In the genomic region with DNA sequence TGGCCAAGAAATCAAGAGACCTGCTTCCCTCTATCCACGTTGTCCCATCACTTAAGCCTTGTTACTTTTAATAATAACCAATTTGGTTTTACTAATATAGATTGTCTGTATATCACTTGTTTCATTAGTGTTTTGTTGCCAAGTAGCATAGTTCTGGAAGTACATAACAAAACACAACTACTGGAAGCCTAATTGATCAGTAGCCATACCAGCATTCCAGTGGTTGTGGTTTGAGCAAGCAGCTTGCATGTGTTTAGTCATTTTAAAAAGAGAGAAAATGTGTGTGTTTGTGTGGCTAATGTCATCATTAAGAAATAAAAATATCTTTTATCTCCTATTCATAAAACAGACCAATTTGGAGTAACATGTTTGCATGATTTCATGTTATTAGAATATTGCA, we compare ENCODE assay signal across 20 cellular contexts.
DNase-seq lines count a peak whose midpoint lies in the region; ATAC-seq lines count a peak whose summit lies in the region.
"Had no signal": no experiment of that assay in that cellular context is flagged by ENCODE, and none has a peak within 500 bp of the region (broad histone marks: within the 10 kb centered on the region; RNA-seq: fewer than 3 reads in every experiment).

No MANE protein-coding gene starts in this region.

- ATAC-seq in activated CD8-positive, alpha-beta T cell treated with anti-CD3 and anti-CD28 coated beads, Interleukin-2, amount 10 ng/mL, durations not matched to agents 7 days and 5 days = no peak
- ATAC-seq: activated T-helper 17 cell treated with anti-CD3 and anti-CD28 coated beads, Interleukin-2, amount 50 U/mL, for 72 hours; gastrocnemius medialis; stimulated activated memory B cell treated with anti-CD40 and anti-IgM and Interleukin-4, amounts not matched to agents 10 μg/mL and 1 μg/mL and 100 μg/mL, for 72 hours; upper lobe of right lung had no signal

- DNase-seq in ELR (ENCODE audit: low read depth) (peak; percentile 46), SK-N-MC (ENCODE audit: low read depth, low spot score) (no peak), fibroblast of peridontal ligament (ENCODE audit: extremely low read depth) (peak; percentile 88), renal cortical epithelial cell (ENCODE audit: low read depth) (peak; percentile 97), activated T-cell treated with anti-CD3 and anti-CD28 coated beads for 4 hours (no peak), NCI-H146 treated with DMSO at 0.1 percent for 48 hours (lab: John Stamatoyannopoulos, UW; ENCODE audit: unreplicated experiment) (no peak), dermis blood vessel endothelial cell (no peak)
- DNase-seq in activated CD8-positive, alpha-beta T cell treated with anti-CD3 and anti-CD28 coated beads, Interleukin-2, amount 10 ng/mL, durations not matched to agents 7 days and 5 days = no peak
- DNase-seq: activated CD4-positive, alpha-beta memory T cell treated with anti-CD3 and anti-CD28 coated beads for 36 hours; gastrocnemius medialis; NCI-H1417; NCI-H226; sigmoid colon; upper lobe of right lung had no signal

- no peaks in the 10 kb centered on the region for H3K27me3 Mint-ChIP-seq in activated CD8-positive, alpha-beta T cell treated with anti-CD3 and anti-CD28 coated beads, Interleukin-2, amount 10 ng/mL, durations not matched to agents 7 days and 5 days (ENCODE audit: low read depth)
- H3K27me3 Mint-ChIP-seq: activated CD4-positive, alpha-beta memory T cell treated with anti-CD3 and anti-CD28 coated beads for 36 hours; activated T-helper 17 cell treated with anti-CD3 and anti-CD28 coated beads, Interleukin-2, amount 50 U/mL, for 72 hours; dendritic cell treated with granulocyte-macrophage colony-stimulating factor and Interleukin-4, amounts not matched to agents 40 ng/mL and 50 ng/mL, for 4 days had no signal

- POLR2A ChIA-PET in activated CD8-positive, alpha-beta T cell treated with anti-CD3 and anti-CD28 coated beads, Interleukin-2, amount 10 ng/mL, durations not matched to agents 7 days and 5 days (lab: Charles Lee) = no interaction called here

- no peaks in the 10 kb centered on the region for H3K9me3 ChIP-seq in SK-N-MC (ENCODE audit: low read depth, low read length)
- H3K9me3 ChIP-seq: gastrocnemius medialis, neutrophil, sigmoid colon, upper lobe of right lung had no signal

- H3K36me3 Mint-ChIP-seq in activated CD8-positive, alpha-beta T cell treated with anti-CD3 and anti-CD28 coated beads, Interleukin-2, amount 10 ng/mL, durations not matched to agents 7 days and 5 days (ENCODE audit: low read depth) = no peaks in the 10 kb centered on the region
- H3K36me3 Mint-ChIP-seq: activated CD4-positive, alpha-beta memory T cell treated with anti-CD3 and anti-CD28 coated beads for 36 hours; CD14-positive monocyte; mesothelial cell of epicardium; stimulated activated memory B cell treated with anti-CD40 and anti-IgM and Interleukin-4, amounts not matched to agents 10 μg/mL and 1 μg/mL and 100 μg/mL, for 72 hours had no signal

- H3K9me3 Mint-ChIP-seq in activated CD8-positive, alpha-beta T cell treated with anti-CD3 and anti-CD28 coated beads, Interleukin-2, amount 10 ng/mL, durations not matched to agents 7 days and 5 days (ENCODE audit: insufficient read depth) = no peaks in the 10 kb centered on the region
- H3K9me3 Mint-ChIP-seq: activated CD4-positive, alpha-beta memory T cell treated with anti-CD3 and anti-CD28 coated beads for 36 hours; activated T-helper 17 cell treated with anti-CD3 and anti-CD28 coated beads, Interleukin-2, amount 50 U/mL, for 72 hours; dendritic cell treated with granulocyte-macrophage colony-stimulating factor and Interleukin-4, amounts not matched to agents 40 ng/mL and 50 ng/mL, for 4 days; mesothelial cell of epicardium; stimulated activated memory B cell treated with anti-CD40 and anti-IgM and Interleukin-4, amounts not matched to agents 10 μg/mL and 1 μg/mL and 100 μg/mL, for 72 hours had no signal

- no peak overlapping the region for H3K9ac ChIP-seq in SK-N-MC (ENCODE audit: insufficient read length)

- peak overlapping the region; percentile 43; the same call in 1 of the 2 replicates for H3K27ac ChIP-seq in SK-N-MC
- H3K27ac ChIP-seq: gastrocnemius medialis, neutrophil, sigmoid colon, upper lobe of right lung had no signal

- no peak overlapping the region for H3K27ac Mint-ChIP-seq in activated CD8-positive, alpha-beta T cell treated with anti-CD3 and anti-CD28 coated beads, Interleukin-2, amount 10 ng/mL, durations not matched to agents 7 days and 5 days
- H3K27ac Mint-ChIP-seq: activated CD4-positive, alpha-beta memory T cell treated with anti-CD3 and anti-CD28 coated beads for 36 hours; activated T-helper 17 cell treated with anti-CD3 and anti-CD28 coated beads, Interleukin-2, amount 50 U/mL, for 72 hours; CD14-positive monocyte; dendritic cell treated with granulocyte-macrophage colony-stimulating factor and Interleukin-4, amounts not matched to agents 40 ng/mL and 50 ng/mL, for 4 days; mesothelial cell of epicardium; stimulated activated memory B cell treated with anti-CD40 and anti-IgM and Interleukin-4, amounts not matched to agents 10 μg/mL and 1 μg/mL and 100 μg/mL, for 72 hours had no signal

- no peaks in the 10 kb centered on the region for H3K4me1 Mint-ChIP-seq in activated CD8-positive, alpha-beta T cell treated with anti-CD3 and anti-CD28 coated beads, Interleukin-2, amount 10 ng/mL, durations not matched to agents 7 days and 5 days (ENCODE audit: low read depth)
- H3K4me1 Mint-ChIP-seq: activated T-helper 17 cell treated with anti-CD3 and anti-CD28 coated beads, Interleukin-2, amount 50 U/mL, for 72 hours; CD14-positive monocyte; stimulated activated memory B cell treated with anti-CD40 and anti-IgM and Interleukin-4, amounts not matched to agents 10 μg/mL and 1 μg/mL and 100 μg/mL, for 72 hours had no signal

- CTCF ChIA-PET in activated CD8-positive, alpha-beta T cell treated with anti-CD3 and anti-CD28 coated beads, Interleukin-2, amount 10 ng/mL, durations not matched to agents 7 days and 5 days (lab: Charles Lee) = no interaction called here

- peaks cover 43% of the 10 kb centered on the region for H3K36me3 ChIP-seq in SK-N-MC (ENCODE audit: insufficient read depth, low read length)
- H3K36me3 ChIP-seq: gastrocnemius medialis, neutrophil, sigmoid colon, upper lobe of right lung had no signal

- no peak overlapping the region for H3K4me3 ChIP-seq in SK-N-MC
- H3K4me3 ChIP-seq: gastrocnemius medialis, sigmoid colon, upper lobe of right lung had no signal

- H3K4me3 Mint-ChIP-seq in activated CD8-positive, alpha-beta T cell treated with anti-CD3 and anti-CD28 coated beads, Interleukin-2, amount 10 ng/mL, durations not matched to agents 7 days and 5 days = no peak overlapping the region
- H3K4me3 Mint-ChIP-seq: activated CD4-positive, alpha-beta memory T cell treated with anti-CD3 and anti-CD28 coated beads for 36 hours; activated T-helper 17 cell treated with anti-CD3 and anti-CD28 coated beads, Interleukin-2, amount 50 U/mL, for 72 hours; CD14-positive monocyte; dendritic cell treated with granulocyte-macrophage colony-stimulating factor and Interleukin-4, amounts not matched to agents 40 ng/mL and 50 ng/mL, for 4 days; mesothelial cell of epicardium; stimulated activated memory B cell treated with anti-CD40 and anti-IgM and Interleukin-4, amounts not matched to agents 10 μg/mL and 1 μg/mL and 100 μg/mL, for 72 hours had no signal

Comparison
In these comparisons a context has a peak if more than half of its experiments do, and no peak if none do; other contexts are left out.
1. DNase-seq: peak in ELR (single experiment), fibroblast of peridontal ligament (single experiment) and renal cortical epithelial cell (single experiment); none in SK-N-MC (single experiment), activated CD8-positive, alpha-beta T cell treated with anti-CD3 and anti-CD28 coated beads, Interleukin-2, amount 10 ng/mL, durations not matched to agents 7 days and 5 days (single experiment), activated T-cell treated with anti-CD3 and anti-CD28 coated beads for 4 hours (single experiment), NCI-H146 treated with DMSO at 0.1 percent for 48 hours (single experiment) and dermis blood vessel endothelial cell (single experiment).